8 cellular contexts compared by ENCODE assay signal in the genomic region with DNA sequence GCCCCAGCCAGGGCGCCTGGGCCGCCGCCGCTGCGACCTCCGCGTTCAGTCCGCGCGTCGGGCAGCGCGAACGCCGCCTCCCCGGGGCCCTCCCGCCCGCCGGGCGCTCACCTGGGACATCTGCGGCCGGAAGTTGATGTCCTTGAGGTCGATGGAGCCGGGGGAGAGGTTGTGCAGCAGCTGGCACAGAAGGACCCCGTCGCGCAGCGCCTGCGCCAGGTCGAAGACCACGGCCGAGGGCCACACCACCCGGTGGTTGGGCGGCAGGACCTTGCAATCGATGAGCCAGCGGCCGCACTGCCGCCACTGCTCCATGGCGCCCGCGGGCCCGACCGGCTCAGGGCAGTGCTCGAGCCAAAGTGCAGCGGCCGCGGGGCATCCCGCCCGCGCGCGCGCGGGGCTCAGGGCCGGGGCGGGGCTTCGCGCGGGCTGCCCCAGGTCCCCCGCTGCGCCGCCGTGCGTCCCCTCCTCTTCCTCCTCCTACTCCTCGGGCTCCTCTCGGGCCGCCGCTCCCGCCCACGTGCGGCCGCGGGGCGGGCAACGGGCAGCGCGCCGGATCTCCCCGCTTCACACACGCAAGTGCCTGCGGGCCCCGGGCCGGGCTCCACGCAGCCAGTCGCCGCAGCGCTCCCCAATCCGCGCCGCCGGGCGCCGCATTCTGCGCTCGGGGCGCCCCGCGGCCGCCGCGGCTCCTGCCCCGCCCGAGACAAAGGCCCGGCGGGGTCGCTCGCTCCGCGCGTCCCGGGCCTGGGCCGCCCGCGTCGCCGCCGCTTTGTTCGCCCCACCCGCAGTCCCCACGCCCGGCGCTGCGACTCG. TPM values are rescaled to one million over a fixed set of nuclear protein-coding genes. Genes with fewer than 3 reads are reported as not detected.
A peak's percentile ranks its signal among the peaks of the same experiment; 100 is the strongest.
DNase-seq lines count a peak whose midpoint lies in the region; ATAC-seq and TF ChIP-seq lines count a peak whose summit lies in the region.

TSS of gene VAV2 (minus strand) at position 361 of the 816 bp plus-strand sequence. CDS start at position 315, 46 bp downstream.

- no peaks in the 10 kb centered on the region for H3K36me3 ChIP-seq in adrenal gland (replicated peaks in 1 of 2)
- no peaks in the 10 kb centered on the region for H3K36me3 ChIP-seq in right atrium auricular region
- no peaks in the 10 kb centered on the region for H3K36me3 ChIP-seq in rectal smooth muscle tissue (ENCODE audit: control insufficient read depth, insufficient read depth, low read length)

- TF ChIP-seq CTCF in adrenal gland (IDR thresholded peaks at IDR 0.05) = no peak
- no peak for TF ChIP-seq CTCF in right atrium auricular region (IDR thresholded peaks at IDR 0.05)

- peak; percentile 92 for DNase-seq in DMS53 (lab: John Stamatoyannopoulos, UW)
- DNase-seq in HT-29 (ENCODE audit: low spot score) = peak; percentile 49
- peak; percentile 63 for DNase-seq in SIG-M5 treated with dmso at 0.1 percent for 504 hours (lab: John Stamatoyannopoulos, UW; ENCODE audit: unreplicated experiment)
- peak; percentile 74 to 85 (median 78) for DNase-seq in adrenal gland
- DNase-seq in right atrium auricular region (ENCODE audit: low spot score) = no peak
- no peak for DNase-seq in NCI-H1694 treated with DMSO at 0.1 percent for 48 hours (lab: John Stamatoyannopoulos, UW)

- H3K27ac ChIP-seq in adrenal gland (peak within 1 kb of the TSS; percentile 96 to 99 (median 96)), right atrium auricular region (peak within 1 kb of the TSS; percentile 87 to 95), rectal smooth muscle tissue (ENCODE audit: low read depth, low read length) (peak within 1 kb of the TSS; percentile 92)

- WGBS in adrenal gland, 4 donors = 0 to 2% (median 1%) methylated on average over 24 to 119 of the region's 124 CpGs; no CpG with 5 or more reads in 1 of the 4 donors

- peak; percentile 36 for ATAC-seq in GM21360 (IDR thresholded peaks at IDR 0.05; ENCODE audit: unreplicated experiment)

- H3K4me1 ChIP-seq in adrenal gland (replicated peaks in 1 of 2) = peaks cover 15 to 23% of the 10 kb centered on the region in 2 donors
- H3K4me1 ChIP-seq in right atrium auricular region = peaks cover 0 to 38% of the 10 kb centered on the region in 2 donors
- H3K4me1 ChIP-seq in rectal smooth muscle tissue (ENCODE audit: control insufficient read depth, insufficient read depth, low read length) = peaks cover 6% of the 10 kb centered on the region

- H3K9me3 ChIP-seq in adrenal gland (replicated peaks in 1 of 3) (no peaks in the 10 kb centered on the region), right atrium auricular region (no peaks in the 10 kb centered on the region)

- H3K27me3 ChIP-seq in adrenal gland (no peaks in the 10 kb centered on the region), right atrium auricular region (no peaks in the 10 kb centered on the region), rectal smooth muscle tissue (ENCODE audit: control insufficient read depth, insufficient read depth, low read length) (no peaks in the 10 kb centered on the region)

- H3K9ac ChIP-seq in rectal smooth muscle tissue (ENCODE audit: low read length) = peak within 1 kb of the TSS; percentile 83

- TF ChIP-seq POLR2A in adrenal gland (IDR thresholded peaks at IDR 0.05) = peak; percentile 26 to 33

- H3K4me3 ChIP-seq in adrenal gland (peak within 1 kb of the TSS; percentile 49 to 96 (median 82)), right atrium auricular region (peak within 1 kb of the TSS; percentile 66 to 76), rectal smooth muscle tissue (ENCODE audit: low read length) (peak within 1 kb of the TSS; percentile 88)

- intact Hi-C loops in adrenal gland (cut with DNase I) = no loop called here

RNA-seq across cellular contexts. Expression of gene VAV2, which starts in this region (rescaled TPM):
- 19.6 and 20.3 TPM in 2 replicates for total RNA-seq in HT-29 (2014; rRNA removed; shearing (Covaris generic))
- total RNA-seq in adrenal gland = 10 to 100 TPM; 21.5 to 96.2 (median 33.5) TPM
- 10 to 100 TPM; 19.7 to 46.7 (median 35.3) TPM for polyA plus RNA-seq in adrenal gland
- total RNA-seq in right atrium auricular region = 1 to 10 TPM; 3.4 to 6.0 TPM

Comparison
In these comparisons a context has a peak if more than half of its experiments do, and no peak if none do; other contexts are left out.
1. DNase-seq: peak in DMS53 (single experiment), HT-29 (single experiment), SIG-M5 treated with dmso at 0.1 percent for 504 hours (single experiment) and adrenal gland (7 of 7); none in right atrium auricular region (single experiment) and NCI-H1694 treated with DMSO at 0.1 percent for 48 hours (single experiment).
2. Peak in every context shown above with its lines, with median percentiles within 50 percentile points of each other: H3K27ac ChIP-seq and H3K4me3 ChIP-seq.